ENCODE assay signal across 1 cellular context in the genomic region with DNA sequence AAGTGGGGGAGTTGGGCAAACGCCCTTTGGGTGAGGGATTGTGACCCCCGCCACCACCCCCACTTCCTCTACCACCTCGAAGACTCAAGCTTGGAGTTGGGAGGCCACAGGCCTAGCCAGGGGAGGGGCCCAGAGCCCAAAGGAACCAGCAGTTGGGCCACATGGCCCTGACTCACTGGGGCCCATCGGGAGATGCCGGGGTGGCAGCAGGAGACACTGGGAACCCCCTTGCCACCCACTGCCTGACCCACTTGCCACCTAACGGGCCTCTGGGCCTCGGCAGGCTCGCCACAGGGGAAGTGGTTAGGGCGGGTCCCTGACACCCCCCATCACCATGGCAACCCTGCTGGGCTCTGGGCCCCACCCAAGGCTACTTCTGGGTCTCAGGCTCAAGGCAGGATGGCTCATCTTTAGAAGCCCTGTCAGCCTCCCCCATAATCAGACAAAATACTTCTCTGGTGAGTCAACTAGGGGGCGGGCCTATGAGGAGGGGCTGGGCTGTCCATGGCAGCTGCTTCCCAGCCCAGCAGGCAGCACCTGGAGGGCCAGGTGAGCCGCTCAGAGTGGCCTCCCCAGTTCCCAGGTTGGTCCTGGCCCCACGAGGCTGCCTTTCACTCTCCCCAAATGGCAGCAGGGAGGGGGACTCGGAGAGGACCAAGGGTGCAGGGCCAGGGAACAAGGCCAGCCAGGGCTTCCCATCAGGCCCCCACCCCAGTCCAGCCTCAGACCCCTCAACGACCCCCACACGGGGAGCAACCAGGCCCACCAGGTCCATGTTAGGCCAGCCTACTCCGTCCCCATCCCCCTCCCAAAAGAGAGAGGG.
A peak's percentile ranks its signal among the peaks of the same experiment; 100 is the strongest.
TF ChIP-seq lines count a peak whose summit lies in the region.

No MANE protein-coding gene starts in this region.

TF ChIP-seq in K562, 482 proteins besides CTCF, POLR2A, EP300 and RAD21 (continued from another document and continues in another):
- TF ChIP-seq, protein P1, sequence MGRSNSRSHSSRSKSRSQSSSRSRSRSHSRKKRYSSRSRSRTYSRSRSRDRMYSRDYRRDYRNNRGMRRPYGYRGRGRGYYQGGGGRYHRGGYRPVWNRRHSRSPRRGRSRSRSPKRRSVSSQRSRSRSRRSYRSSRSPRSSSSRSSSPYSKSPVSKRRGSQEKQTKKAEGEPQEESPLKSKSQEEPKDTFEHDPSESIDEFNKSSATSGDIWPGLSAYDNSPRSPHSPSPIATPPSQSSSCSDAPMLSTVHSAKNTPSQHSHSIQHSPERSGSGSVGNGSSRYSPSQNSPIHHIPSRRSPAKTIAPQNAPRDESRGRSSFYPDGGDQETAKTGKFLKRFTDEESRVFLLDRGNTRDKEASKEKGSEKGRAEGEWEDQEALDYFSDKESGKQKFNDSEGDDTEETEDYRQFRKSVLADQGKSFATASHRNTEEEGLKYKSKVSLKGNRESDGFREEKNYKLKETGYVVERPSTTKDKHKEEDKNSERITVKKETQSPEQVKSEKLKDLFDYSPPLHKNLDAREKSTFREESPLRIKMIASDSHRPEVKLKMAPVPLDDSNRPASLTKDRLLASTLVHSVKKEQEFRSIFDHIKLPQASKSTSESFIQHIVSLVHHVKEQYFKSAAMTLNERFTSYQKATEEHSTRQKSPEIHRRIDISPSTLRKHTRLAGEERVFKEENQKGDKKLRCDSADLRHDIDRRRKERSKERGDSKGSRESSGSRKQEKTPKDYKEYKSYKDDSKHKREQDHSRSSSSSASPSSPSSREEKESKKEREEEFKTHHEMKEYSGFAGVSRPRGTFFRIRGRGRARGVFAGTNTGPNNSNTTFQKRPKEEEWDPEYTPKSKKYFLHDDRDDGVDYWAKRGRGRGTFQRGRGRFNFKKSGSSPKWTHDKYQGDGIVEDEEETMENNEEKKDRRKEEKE (IDR thresholded peaks at IDR 0.05; ENCODE audit: borderline replicate concordance in 1 of 2, control insufficient read depth in 1 of 2, low read depth in 2 of 2, low read length in 1 of 2) = no peak
- TF ChIP-seq FOS (IDR thresholded peaks at IDR 0.05; ENCODE audit: extremely low read depth, insufficient read length) = no peak
- TF ChIP-seq, protein P2, sequence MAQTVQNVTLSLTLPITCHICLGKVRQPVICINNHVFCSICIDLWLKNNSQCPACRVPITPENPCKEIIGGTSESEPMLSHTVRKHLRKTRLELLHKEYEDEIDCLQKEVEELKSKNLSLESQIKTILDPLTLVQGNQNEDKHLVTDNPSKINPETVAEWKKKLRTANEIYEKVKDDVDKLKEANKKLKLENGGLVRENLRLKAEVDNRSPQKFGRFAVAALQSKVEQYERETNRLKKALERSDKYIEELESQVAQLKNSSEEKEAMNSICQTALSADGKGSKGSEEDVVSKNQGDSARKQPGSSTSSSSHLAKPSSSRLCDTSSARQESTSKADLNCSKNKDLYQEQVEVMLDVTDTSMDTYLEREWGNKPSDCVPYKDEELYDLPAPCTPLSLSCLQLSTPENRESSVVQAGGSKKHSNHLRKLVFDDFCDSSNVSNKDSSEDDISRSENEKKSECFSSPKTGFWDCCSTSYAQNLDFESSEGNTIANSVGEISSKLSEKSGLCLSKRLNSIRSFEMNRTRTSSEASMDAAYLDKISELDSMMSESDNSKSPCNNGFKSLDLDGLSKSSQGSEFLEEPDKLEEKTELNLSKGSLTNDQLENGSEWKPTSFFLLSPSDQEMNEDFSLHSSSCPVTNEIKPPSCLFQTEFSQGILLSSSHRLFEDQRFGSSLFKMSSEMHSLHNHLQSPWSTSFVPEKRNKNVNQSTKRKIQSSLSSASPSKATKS (CRISPR knock-in tag; IDR thresholded peaks at IDR 0.05) = no peak
- TF ChIP-seq, protein P3, sequence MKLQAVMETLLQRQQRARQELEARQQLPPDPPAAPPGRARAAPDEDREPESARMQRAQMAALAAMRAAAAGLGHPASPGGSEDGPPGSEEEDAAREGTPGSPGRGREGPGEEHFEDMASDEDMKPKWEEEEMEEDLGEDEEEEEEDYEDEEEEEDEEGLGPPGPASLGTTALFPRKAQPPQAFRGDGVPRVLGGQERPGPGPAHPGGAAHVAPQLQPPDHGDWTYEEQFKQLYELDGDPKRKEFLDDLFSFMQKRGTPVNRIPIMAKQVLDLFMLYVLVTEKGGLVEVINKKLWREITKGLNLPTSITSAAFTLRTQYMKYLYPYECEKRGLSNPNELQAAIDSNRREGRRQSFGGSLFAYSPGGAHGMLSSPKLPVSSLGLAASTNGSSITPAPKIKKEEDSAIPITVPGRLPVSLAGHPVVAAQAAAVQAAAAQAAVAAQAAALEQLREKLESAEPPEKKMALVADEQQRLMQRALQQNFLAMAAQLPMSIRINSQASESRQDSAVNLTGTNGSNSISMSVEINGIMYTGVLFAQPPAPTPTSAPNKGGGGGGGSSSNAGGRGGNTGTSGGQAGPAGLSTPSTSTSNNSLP (IDR thresholded peaks at IDR 0.05; ENCODE audit: borderline replicate concordance, low read depth, low read length) = no peak
- TF ChIP-seq, protein P4, sequence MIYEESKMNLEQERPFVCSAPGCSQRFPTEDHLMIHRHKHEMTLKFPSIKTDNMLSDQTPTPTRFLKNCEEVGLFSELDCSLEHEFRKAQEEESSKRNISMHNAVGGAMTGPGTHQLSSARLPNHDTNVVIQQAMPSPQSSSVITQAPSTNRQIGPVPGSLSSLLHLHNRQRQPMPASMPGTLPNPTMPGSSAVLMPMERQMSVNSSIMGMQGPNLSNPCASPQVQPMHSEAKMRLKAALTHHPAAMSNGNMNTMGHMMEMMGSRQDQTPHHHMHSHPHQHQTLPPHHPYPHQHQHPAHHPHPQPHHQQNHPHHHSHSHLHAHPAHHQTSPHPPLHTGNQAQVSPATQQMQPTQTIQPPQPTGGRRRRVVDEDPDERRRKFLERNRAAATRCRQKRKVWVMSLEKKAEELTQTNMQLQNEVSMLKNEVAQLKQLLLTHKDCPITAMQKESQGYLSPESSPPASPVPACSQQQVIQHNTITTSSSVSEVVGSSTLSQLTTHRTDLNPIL (CRISPR knock-in tag; IDR thresholded peaks at IDR 0.05) = no peak
- TF ChIP-seq MIER1 (IDR thresholded peaks at IDR 0.05; ENCODE audit: low read depth) = no peak
- no peak for TF ChIP-seq MCM7 (IDR thresholded peaks at IDR 0.05)
- no peak for TF ChIP-seq ETV5 (CRISPR knock-in tag; IDR thresholded peaks at IDR 0.05; ENCODE audit: low read depth)
- TF ChIP-seq, protein P5, sequence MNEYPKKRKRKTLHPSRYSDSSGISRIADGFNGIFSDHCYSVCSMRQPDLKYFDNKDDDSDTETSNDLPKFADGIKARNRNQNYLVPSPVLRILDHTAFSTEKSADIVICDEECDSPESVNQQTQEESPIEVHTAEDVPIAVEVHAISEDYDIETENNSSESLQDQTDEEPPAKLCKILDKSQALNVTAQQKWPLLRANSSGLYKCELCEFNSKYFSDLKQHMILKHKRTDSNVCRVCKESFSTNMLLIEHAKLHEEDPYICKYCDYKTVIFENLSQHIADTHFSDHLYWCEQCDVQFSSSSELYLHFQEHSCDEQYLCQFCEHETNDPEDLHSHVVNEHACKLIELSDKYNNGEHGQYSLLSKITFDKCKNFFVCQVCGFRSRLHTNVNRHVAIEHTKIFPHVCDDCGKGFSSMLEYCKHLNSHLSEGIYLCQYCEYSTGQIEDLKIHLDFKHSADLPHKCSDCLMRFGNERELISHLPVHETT (CRISPR knock-in tag; conservative IDR thresholded peaks at IDR 0.05 in 1 of 2, IDR thresholded peaks at IDR 0.05 in 1 of 2) = peak in 1 of 2 experiments; percentile 53; a peak in 1 of 4 replicates
- TF ChIP-seq ZNF586 (CRISPR knock-in tag; conservative IDR thresholded peaks at IDR 0.05) = no peak
- TF ChIP-seq, protein P6, sequence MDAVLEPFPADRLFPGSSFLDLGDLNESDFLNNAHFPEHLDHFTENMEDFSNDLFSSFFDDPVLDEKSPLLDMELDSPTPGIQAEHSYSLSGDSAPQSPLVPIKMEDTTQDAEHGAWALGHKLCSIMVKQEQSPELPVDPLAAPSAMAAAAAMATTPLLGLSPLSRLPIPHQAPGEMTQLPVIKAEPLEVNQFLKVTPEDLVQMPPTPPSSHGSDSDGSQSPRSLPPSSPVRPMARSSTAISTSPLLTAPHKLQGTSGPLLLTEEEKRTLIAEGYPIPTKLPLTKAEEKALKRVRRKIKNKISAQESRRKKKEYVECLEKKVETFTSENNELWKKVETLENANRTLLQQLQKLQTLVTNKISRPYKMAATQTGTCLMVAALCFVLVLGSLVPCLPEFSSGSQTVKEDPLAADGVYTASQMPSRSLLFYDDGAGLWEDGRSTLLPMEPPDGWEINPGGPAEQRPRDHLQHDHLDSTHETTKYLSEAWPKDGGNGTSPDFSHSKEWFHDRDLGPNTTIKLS (IDR thresholded peaks at IDR 0.05; ENCODE audit: borderline replicate concordance, low read depth) = no peak
- no peak for TF ChIP-seq ZNF764 (CRISPR knock-in tag; IDR thresholded peaks at IDR 0.05; ENCODE audit: low read depth)
- TF ChIP-seq, protein P7, sequence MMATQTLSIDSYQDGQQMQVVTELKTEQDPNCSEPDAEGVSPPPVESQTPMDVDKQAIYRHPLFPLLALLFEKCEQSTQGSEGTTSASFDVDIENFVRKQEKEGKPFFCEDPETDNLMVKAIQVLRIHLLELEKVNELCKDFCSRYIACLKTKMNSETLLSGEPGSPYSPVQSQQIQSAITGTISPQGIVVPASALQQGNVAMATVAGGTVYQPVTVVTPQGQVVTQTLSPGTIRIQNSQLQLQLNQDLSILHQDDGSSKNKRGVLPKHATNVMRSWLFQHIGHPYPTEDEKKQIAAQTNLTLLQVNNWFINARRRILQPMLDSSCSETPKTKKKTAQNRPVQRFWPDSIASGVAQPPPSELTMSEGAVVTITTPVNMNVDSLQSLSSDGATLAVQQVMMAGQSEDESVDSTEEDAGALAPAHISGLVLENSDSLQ (IDR thresholded peaks at IDR 0.05) = peak; percentile 84
- TF ChIP-seq ZNF282 (CRISPR knock-in tag; IDR thresholded peaks at IDR 0.05) = no peak
- no peak for TF ChIP-seq ZSCAN32 (CRISPR knock-in tag; IDR thresholded peaks at IDR 0.05)
- no peak for TF ChIP-seq TAF9B (IDR thresholded peaks at IDR 0.05; ENCODE audit: partially characterized antibody)
- TF ChIP-seq, protein P8, sequence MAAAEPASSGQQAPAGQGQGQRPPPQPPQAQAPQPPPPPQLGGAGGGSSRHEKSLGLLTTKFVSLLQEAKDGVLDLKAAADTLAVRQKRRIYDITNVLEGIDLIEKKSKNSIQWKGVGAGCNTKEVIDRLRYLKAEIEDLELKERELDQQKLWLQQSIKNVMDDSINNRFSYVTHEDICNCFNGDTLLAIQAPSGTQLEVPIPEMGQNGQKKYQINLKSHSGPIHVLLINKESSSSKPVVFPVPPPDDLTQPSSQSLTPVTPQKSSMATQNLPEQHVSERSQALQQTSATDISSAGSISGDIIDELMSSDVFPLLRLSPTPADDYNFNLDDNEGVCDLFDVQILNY (CRISPR knock-in tag; IDR thresholded peaks at IDR 0.05) = no peak
- TF ChIP-seq RBFOX2 (IDR thresholded peaks at IDR 0.05; ENCODE audit: low read depth, low read length) = peak; percentile 77
- no peak for TF ChIP-seq ZBED1 (IDR thresholded peaks at IDR 0.05)
- no peak for TF ChIP-seq MED1 (CRISPR knock-in tag; IDR thresholded peaks at IDR 0.05; ENCODE audit: borderline replicate concordance)
- TF ChIP-seq, protein P9, sequence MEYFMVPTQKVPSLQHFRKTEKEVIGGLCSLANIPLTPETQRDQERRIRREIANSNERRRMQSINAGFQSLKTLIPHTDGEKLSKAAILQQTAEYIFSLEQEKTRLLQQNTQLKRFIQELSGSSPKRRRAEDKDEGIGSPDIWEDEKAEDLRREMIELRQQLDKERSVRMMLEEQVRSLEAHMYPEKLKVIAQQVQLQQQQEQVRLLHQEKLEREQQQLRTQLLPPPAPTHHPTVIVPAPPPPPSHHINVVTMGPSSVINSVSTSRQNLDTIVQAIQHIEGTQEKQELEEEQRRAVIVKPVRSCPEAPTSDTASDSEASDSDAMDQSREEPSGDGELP (CRISPR knock-in tag; IDR thresholded peaks at IDR 0.05; ENCODE audit: borderline replicate concordance) = peak; percentile 90
- no peak for TF ChIP-seq ETS2 (tag; IDR thresholded peaks at IDR 0.05; ENCODE audit: borderline replicate concordance, poor library complexity, severe bottlenecking)
- TF ChIP-seq, protein P10, sequence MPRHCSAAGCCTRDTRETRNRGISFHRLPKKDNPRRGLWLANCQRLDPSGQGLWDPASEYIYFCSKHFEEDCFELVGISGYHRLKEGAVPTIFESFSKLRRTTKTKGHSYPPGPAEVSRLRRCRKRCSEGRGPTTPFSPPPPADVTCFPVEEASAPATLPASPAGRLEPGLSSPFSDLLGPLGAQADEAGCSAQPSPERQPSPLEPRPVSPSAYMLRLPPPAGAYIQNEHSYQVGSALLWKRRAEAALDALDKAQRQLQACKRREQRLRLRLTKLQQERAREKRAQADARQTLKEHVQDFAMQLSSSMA (CRISPR knock-in tag; IDR thresholded peaks at IDR 0.05) = no peak
- TF ChIP-seq, protein P11, sequence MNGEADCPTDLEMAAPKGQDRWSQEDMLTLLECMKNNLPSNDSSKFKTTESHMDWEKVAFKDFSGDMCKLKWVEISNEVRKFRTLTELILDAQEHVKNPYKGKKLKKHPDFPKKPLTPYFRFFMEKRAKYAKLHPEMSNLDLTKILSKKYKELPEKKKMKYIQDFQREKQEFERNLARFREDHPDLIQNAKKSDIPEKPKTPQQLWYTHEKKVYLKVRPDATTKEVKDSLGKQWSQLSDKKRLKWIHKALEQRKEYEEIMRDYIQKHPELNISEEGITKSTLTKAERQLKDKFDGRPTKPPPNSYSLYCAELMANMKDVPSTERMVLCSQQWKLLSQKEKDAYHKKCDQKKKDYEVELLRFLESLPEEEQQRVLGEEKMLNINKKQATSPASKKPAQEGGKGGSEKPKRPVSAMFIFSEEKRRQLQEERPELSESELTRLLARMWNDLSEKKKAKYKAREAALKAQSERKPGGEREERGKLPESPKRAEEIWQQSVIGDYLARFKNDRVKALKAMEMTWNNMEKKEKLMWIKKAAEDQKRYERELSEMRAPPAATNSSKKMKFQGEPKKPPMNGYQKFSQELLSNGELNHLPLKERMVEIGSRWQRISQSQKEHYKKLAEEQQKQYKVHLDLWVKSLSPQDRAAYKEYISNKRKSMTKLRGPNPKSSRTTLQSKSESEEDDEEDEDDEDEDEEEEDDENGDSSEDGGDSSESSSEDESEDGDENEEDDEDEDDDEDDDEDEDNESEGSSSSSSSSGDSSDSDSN (IDR thresholded peaks at IDR 0.05; ENCODE audit: borderline replicate concordance in 1 of 2, low read depth in 2 of 2, low read length in 2 of 2) = no peak
- no peak for TF ChIP-seq PTBP1 (IDR thresholded peaks at IDR 0.05; ENCODE audit: low read depth, low read length)
- TF ChIP-seq ZNF408 (CRISPR knock-in tag; IDR thresholded peaks at IDR 0.05; ENCODE audit: low read depth) = no peak
- TF ChIP-seq, protein P12, sequence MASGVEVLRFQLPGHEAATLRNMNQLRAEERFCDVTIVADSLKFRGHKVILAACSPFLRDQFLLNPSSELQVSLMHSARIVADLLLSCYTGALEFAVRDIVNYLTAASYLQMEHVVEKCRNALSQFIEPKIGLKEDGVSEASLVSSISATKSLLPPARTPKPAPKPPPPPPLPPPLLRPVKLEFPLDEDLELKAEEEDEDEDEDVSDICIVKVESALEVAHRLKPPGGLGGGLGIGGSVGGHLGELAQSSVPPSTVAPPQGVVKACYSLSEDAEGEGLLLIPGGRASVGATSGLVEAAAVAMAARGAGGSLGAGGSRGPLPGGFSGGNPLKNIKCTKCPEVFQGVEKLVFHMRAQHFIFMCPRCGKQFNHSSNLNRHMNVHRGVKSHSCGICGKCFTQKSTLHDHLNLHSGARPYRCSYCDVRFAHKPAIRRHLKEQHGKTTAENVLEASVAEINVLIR (CRISPR knock-in tag; IDR thresholded peaks at IDR 0.05) = no peak
